Comparison of ENCODE assay signal across 8 cellular contexts in the genomic region with DNA sequence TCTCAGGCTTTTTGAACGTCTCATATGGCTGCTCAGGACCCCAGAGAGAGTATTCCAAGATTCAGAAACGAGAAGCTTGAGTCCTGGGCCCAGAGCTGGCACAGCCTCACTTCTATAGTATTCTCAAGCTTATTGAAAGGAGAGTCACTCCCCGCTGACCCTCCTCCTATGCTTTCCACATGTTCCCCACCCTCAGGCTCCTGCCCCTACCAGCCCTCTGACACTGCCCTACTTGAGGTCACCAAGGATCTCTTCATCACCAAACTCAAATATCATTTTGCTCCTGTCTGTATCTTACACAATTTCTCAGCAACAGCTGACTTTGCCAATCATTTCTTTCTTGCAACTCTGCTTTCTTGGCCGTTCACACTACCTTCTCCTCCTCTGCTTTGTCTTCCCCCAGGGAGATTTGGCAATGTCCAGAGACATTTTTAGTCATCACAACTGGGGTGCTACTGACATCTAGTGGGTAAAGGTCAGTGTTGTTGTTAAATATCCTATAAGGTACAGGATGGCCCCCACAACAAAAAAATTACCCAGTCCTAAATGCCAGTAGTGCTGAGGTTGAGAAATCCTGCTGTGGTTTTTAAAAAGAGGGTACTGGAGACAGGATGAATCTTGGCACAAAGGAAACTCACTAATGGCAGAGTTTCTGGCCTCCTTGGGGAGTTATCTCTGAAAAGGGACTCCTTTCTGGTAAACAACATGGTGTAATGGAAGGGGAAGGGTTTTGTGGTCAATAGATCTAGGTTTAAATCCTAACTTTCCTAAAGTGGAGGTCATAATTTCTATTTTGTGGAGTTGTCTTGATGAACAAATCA. TPM values are rescaled to one million over a fixed set of nuclear protein-coding genes. Genes with fewer than 3 reads are reported as not detected.
DNase-seq lines count a peak whose midpoint lies in the region; ATAC-seq, FAIRE-seq and TF ChIP-seq lines count a peak whose summit lies in the region.

No MANE protein-coding gene starts in this region.

- POLR2A ChIA-PET in H1 (lab: Charles Lee; ENCODE audit: partially characterized antibody) = no interaction called here

- no peak overlapping the region for H3K4me2 ChIP-seq in H1 (ENCODE audit: insufficient read depth in 1 of 2, low read depth in 2 of 2, low read length in 2 of 2)

- no peak overlapping the region for H3K4ac ChIP-seq in H1 (replicated peaks; ENCODE audit: insufficient read length, low read depth, low read length)

- H4K20me1 ChIP-seq in H1 (replicated peaks in 1 of 2; ENCODE audit: control insufficient read depth in 1 of 2, insufficient read depth in 2 of 2, low read length in 2 of 2) = no peaks in the 10 kb centered on the region

- H2AK5ac ChIP-seq in H1 (ENCODE audit: low read depth, low read length) = no peak overlapping the region

- TF ChIP-seq CTCF in natural killer cell (IDR thresholded peaks at IDR 0.05) (no peak), H1 (IDR thresholded peaks at IDR 0.05; ENCODE audit: control extremely low read depth in 1 of 3, insufficient read depth in 1 of 3, low read depth in 1 of 3, low read length in 3 of 3) (peak in 2 of 3 experiments; percentile 52 to 60; a peak in 3 of 4 replicates), omental fat pad (IDR thresholded peaks at IDR 0.05) (no peak)

- no peak overlapping the region for H3K18ac ChIP-seq in H1 (ENCODE audit: extremely low read depth, low read length)

- H4K91ac ChIP-seq in H1 (replicated peaks; ENCODE audit: insufficient read length, low read length) = no peak overlapping the region

- H3K4me3 Mint-ChIP-seq in natural killer cell treated with Interleukin-12 subunit alpha and Interleukin-12 subunit beta and Interleukin-15 and Interleukin-18, amount 100 ng/mL, for 72 hours = no peak overlapping the region
- H3K4me3 Mint-ChIP-seq in natural killer cell = no peak overlapping the region

- peaks cover 0 to 2% (median 0%) of the 10 kb centered on the region in 4 experiments; a peak in 1 of 7 replicates for H3K27me3 ChIP-seq in H1 (replicated peaks in 1 of 4; ENCODE audit: control insufficient read depth in 3 of 4, extremely low read depth in 1 of 4, insufficient read depth in 3 of 4, low read length in 3 of 4)

- H2BK12ac ChIP-seq in H1 (ENCODE audit: low read depth, low read length) = no peak overlapping the region

- H3K23ac ChIP-seq in H1 (ENCODE audit: insufficient read length) = no peak overlapping the region

- no peak for DNase-seq in natural killer cell treated with Interleukin-12 subunit alpha and Interleukin-12 subunit beta and Interleukin-15 and Interleukin-18, amount 100 ng/mL, for 72 hours (ENCODE audit: low spot score)
- DNase-seq in natural killer cell = no peak
- DNase-seq in NCI-H2081 treated with DMSO at 0.1 percent for 48 hours (lab: John Stamatoyannopoulos, UW) = peak; percentile 11
- no peak for DNase-seq in H1 (ENCODE audit: low read depth in 1 of 2, low spot score in 2 of 2)
- no peak for DNase-seq in omental fat pad (ENCODE audit: low spot score)
- DNase-seq in NCI-H1105 treated with DMSO at 0.1 percent for 48 hours (lab: John Stamatoyannopoulos, UW) = no peak
- DNase-seq in amniotic stem cell (lab: John Stamatoyannopoulos, UW) = no peak

- H2BK20ac ChIP-seq in H1 (ENCODE audit: low read length) = no peak overlapping the region

- no peak overlapping the region for H2BK5ac ChIP-seq in H1 (ENCODE audit: low read depth, low read length)

- H2BK15ac ChIP-seq in H1 (ENCODE audit: low read length) = no peak overlapping the region

- H3K4me1 ChIP-seq in H1 (replicated peaks in 1 of 4; ENCODE audit: control insufficient read depth in 3 of 4, insufficient read depth in 4 of 4, low read length in 3 of 4) = no peaks in the 10 kb centered on the region

- peak; percentile 77 to 80 for TF ChIP-seq RAD21 in H1 (IDR thresholded peaks at IDR 0.05 in 1 of 2, conservative IDR thresholded peaks at IDR 0.05 in 1 of 2; ENCODE audit: low read depth in 2 of 2, low read length in 2 of 2)

- H3K36me3 ChIP-seq in H1 (ENCODE audit: control insufficient read depth in 2 of 4, insufficient read depth in 4 of 4, low read length in 3 of 4) = no peaks in the 10 kb centered on the region

- H3K14ac ChIP-seq in H1 (ENCODE audit: insufficient read length) = no peak overlapping the region

- ATAC-seq in natural killer cell treated with Interleukin-12 subunit alpha and Interleukin-12 subunit beta and Interleukin-15 and Interleukin-18, amount 100 ng/mL, for 72 hours = peak; percentile 53 to 65
- no peak for ATAC-seq in natural killer cell
- peak; percentile 64 for ATAC-seq in HG02763 (IDR thresholded peaks at IDR 0.05; ENCODE audit: unreplicated experiment)
- ATAC-seq in omental fat pad (ENCODE audit: low FRiP score) = peak; percentile 86

- WGBS in H1 (ENCODE audit: extremely low coverage in 1 of 2, insufficient coverage in 1 of 2, insufficient read length in 1 of 2, insufficient replicate concordance in 2 of 2, low coverage in 1 of 2, low lambda C conversion rate in 2 of 2, missing lambda C conversion rate in 1 of 2), 2 experiments = 83% methylated on average over 4 of the region's 4 CpGs; no CpG with 5 or more reads in 1 of the 2 experiments

- no peak overlapping the region for H3K56ac ChIP-seq in H1 (replicated peaks; ENCODE audit: insufficient read length, low read depth, low read length)

- CTCF ChIA-PET in H1 (lab: Charles Lee; ENCODE audit: partially characterized antibody) = interaction anchor here (0.6 to 12.2 kb wide), 25 partner anchors 8 to 232 kb away, joined by 3 to 147 read pairs (median 4); no protein-coding TSS in a partner anchor

- no peak overlapping the region for H3K9ac ChIP-seq in H1 (replicated peaks in 1 of 4; ENCODE audit: extremely low read depth in 1 of 4, low read depth in 3 of 4, low read length in 3 of 4)

- peaks cover 4 to 11% of the 10 kb centered on the region in 2 donors for H3K27me3 Mint-ChIP-seq in natural killer cell treated with Interleukin-12 subunit alpha and Interleukin-12 subunit beta and Interleukin-15 and Interleukin-18, amount 100 ng/mL, for 72 hours
- H3K27me3 Mint-ChIP-seq in natural killer cell (ENCODE audit: low read depth in 2 of 2) = peaks cover 9 to 53% of the 10 kb centered on the region in 2 donors

- H3K4me1 Mint-ChIP-seq in natural killer cell treated with Interleukin-12 subunit alpha and Interleukin-12 subunit beta and Interleukin-15 and Interleukin-18, amount 100 ng/mL, for 72 hours (ENCODE audit: low read depth in 2 of 2) = peaks cover 6 to 13% of the 10 kb centered on the region in 2 donors
- H3K4me1 Mint-ChIP-seq in natural killer cell = peaks cover 0 to 11% of the 10 kb centered on the region in 2 donors

- TF ChIP-seq POLR2A in H1 (IDR thresholded peaks at IDR 0.05; ENCODE audit: control extremely low read depth in 1 of 2, low read depth in 2 of 2, low read length in 2 of 2) = no peak

- H3K9me3 ChIP-seq in H1 (ENCODE audit: insufficient read depth in 2 of 2, low read depth in 1 of 2, low read length in 1 of 2) = no peaks in the 10 kb centered on the region

- no peak overlapping the region for H4K5ac ChIP-seq in H1 (ENCODE audit: insufficient read length, low read depth, low read length)

- TF ChIP-seq EP300 in H1 (IDR thresholded peaks at IDR 0.05; ENCODE audit: borderline replicate concordance in 1 of 2, low read depth in 2 of 2, low read length in 2 of 2) = no peak

- no peak overlapping the region for H2BK120ac ChIP-seq in H1 (replicated peaks; ENCODE audit: low read depth, low read length)

- peaks cover 2% of the 10 kb centered on the region; the same call in 1 of the 2 replicates for H3K23me2 ChIP-seq in H1 (ENCODE audit: low read depth, low read length)

- intact Hi-C loops in natural killer cell (cut with micrococcal nuclease) = no loop called here

- no peaks in the 10 kb centered on the region for H3K79me1 ChIP-seq in H1 (ENCODE audit: low read depth, low read length)

- no peak overlapping the region for H3K27ac Mint-ChIP-seq in natural killer cell treated with Interleukin-12 subunit alpha and Interleukin-12 subunit beta and Interleukin-15 and Interleukin-18, amount 100 ng/mL, for 72 hours
- no peak overlapping the region for H3K27ac Mint-ChIP-seq in natural killer cell

- no peak overlapping the region for H3K4me3 ChIP-seq in H1 (ENCODE audit: extremely low read depth in 1 of 4, insufficient read depth in 2 of 4, low read depth in 3 of 4, low read length in 4 of 4)

- no peaks in the 10 kb centered on the region for H3K9me3 Mint-ChIP-seq in natural killer cell treated with Interleukin-12 subunit alpha and Interleukin-12 subunit beta and Interleukin-15 and Interleukin-18, amount 100 ng/mL, for 72 hours
- H3K9me3 Mint-ChIP-seq in natural killer cell = no peaks in the 10 kb centered on the region

- no peak overlapping the region for H3K27ac ChIP-seq in H1 (ENCODE audit: low read depth, low read length)

- no peak overlapping the region for H4K8ac ChIP-seq in H1 (ENCODE audit: extremely low read depth, insufficient read depth, low read length)

- no peaks in the 10 kb centered on the region for H3K79me2 ChIP-seq in H1 (ENCODE audit: control insufficient read depth in 1 of 2, insufficient read depth in 2 of 2, low read length in 2 of 2)

- FAIRE-seq in H1 (lab: Jason Lieb, UNC) = peak; percentile 91

- peak overlapping the region; percentile 92 for H2AFZ ChIP-seq in H1 (ENCODE audit: low read length)

- H3K36me3 Mint-ChIP-seq in natural killer cell treated with Interleukin-12 subunit alpha and Interleukin-12 subunit beta and Interleukin-15 and Interleukin-18, amount 100 ng/mL, for 72 hours = no peaks in the 10 kb centered on the region
- no peaks in the 10 kb centered on the region for H3K36me3 Mint-ChIP-seq in natural killer cell

RNA-seq across cellular contexts. Expression of a gene that starts 26.9 kb away (rescaled TPM):
- total RNA-seq in natural killer cell treated with Interleukin-12 subunit alpha and Interleukin-12 subunit beta and Interleukin-15 and Interleukin-18, amount 100 ng/mL, for 72 hours = 10 to 100 TPM; 21.7 to 47.7 TPM
- total RNA-seq in natural killer cell (10 to 100 TPM in 2 of 3 donors, 1 to 10 TPM in 1; 9.5 to 20.5 (median 13.9) TPM), omental fat pad (10 to 100 TPM in 2 of 4 donors, 1 to 10 TPM in 2; 5.3 to 15.9 (median 9.7) TPM)
- 6.5 and 7.0 TPM in 2 replicates for total RNA-seq in H1 (2021; fragmentation: NEBNext Ultra II Directional; extraction: Animal tissue kit (Norgen Biotek cat#: 25700))
- 4.8 and 11.2 TPM in 2 replicates for polyA plus RNA-seq in H1 (2011; rRNA removed)
- 10.2 TPM for polyA plus RNA-seq in H1 (2011; cell fraction: cytosol; rRNA removed)
- polyA plus RNA-seq in H1 (2011; cell fraction: nucleus; rRNA removed) = 1.6 TPM
- 7.5 to 16.0 TPM (median 11.6 TPM) in 4 replicates for polyA plus RNA-seq in H1 (2012, experiment 1 of 2)
- polyA plus RNA-seq in H1 (2012, experiment 2 of 2) = 5.1 TPM
- polyA plus RNA-seq in H1 (2013, experiment 1 of 2) = 4.7 TPM
- polyA plus RNA-seq in H1 (2013, experiment 2 of 2) = 5.6 TPM
- polyA minus RNA-seq in H1 (2011; rRNA and poly(A)+ RNA removed) = 7.5 and 9.9 TPM in 2 replicates
- 2.3 TPM for polyA minus RNA-seq in H1 (2011; cell fraction: cytosol; rRNA and poly(A)+ RNA removed)
- 5.9 TPM for polyA minus RNA-seq in H1 (2011; cell fraction: nucleus; rRNA and poly(A)+ RNA removed)

RNA-seq across cellular contexts. Expression of a gene that starts 47.5 kb away (rescaled TPM):
- 10 to 100 TPM; 33.5 to 59.9 TPM for total RNA-seq in natural killer cell treated with Interleukin-12 subunit alpha and Interleukin-12 subunit beta and Interleukin-15 and Interleukin-18, amount 100 ng/mL, for 72 hours
- total RNA-seq in natural killer cell (10 to 100 TPM; 58.6 to 68.6 (median 67.4) TPM), omental fat pad (10 to 100 TPM; 21.4 to 34.8 (median 22.3) TPM)
- 16.9 and 18.0 TPM in 2 replicates for total RNA-seq in H1 (2021; fragmentation: NEBNext Ultra II Directional; extraction: Animal tissue kit (Norgen Biotek cat#: 25700))
- polyA plus RNA-seq in H1 (2011; rRNA removed) = 5.4 and 5.5 TPM in 2 replicates
- 7.3 TPM for polyA plus RNA-seq in H1 (2011; cell fraction: cytosol; rRNA removed)
- 23.0 TPM for polyA plus RNA-seq in H1 (2011; cell fraction: nucleus; rRNA removed)
- 8.4 to 12.8 TPM (median 11.1 TPM) in 4 replicates for polyA plus RNA-seq in H1 (2012, experiment 1 of 2)
- polyA plus RNA-seq in H1 (2012, experiment 2 of 2) = 0.50 TPM
- polyA plus RNA-seq in H1 (2013, experiment 1 of 2) = 15.0 TPM
- 12.5 TPM for polyA plus RNA-seq in H1 (2013, experiment 2 of 2)
- polyA minus RNA-seq in H1 (2011; rRNA and poly(A)+ RNA removed) = 13.9 and 20.2 TPM in 2 replicates
- polyA minus RNA-seq in H1 (2011; cell fraction: cytosol; rRNA and poly(A)+ RNA removed) = 9.6 TPM
- polyA minus RNA-seq in H1 (2011; cell fraction: nucleus; rRNA and poly(A)+ RNA removed) = 38.9 TPM

Comparison
In these comparisons a context has a peak if more than half of its experiments do, and no peak if none do; other contexts are left out.
1. ATAC-seq: peak in natural killer cell treated with Interleukin-12 subunit alpha and Interleukin-12 subunit beta and Interleukin-15 and Interleukin-18, amount 100 ng/mL, for 72 hours (2 of 2), HG02763 (single experiment) and omental fat pad (single experiment); none in natural killer cell (0 of 3).
2. CTCF ChIP-seq: peak in H1 (2 of 3); none in natural killer cell (single experiment) and omental fat pad (0 of 3).